In genomic region chr3:106072596-106072995, GRCh38 we compare ENCODE assay signal across 6 cellular contexts.
DNase-seq lines count a peak whose midpoint lies in the region; ATAC-seq, FAIRE-seq and TF ChIP-seq lines count a peak whose summit lies in the region.
"Not testable (repeated sequence)": the region's sequence is repeated elsewhere in the genome, so short reads cannot be mapped to it uniquely, and the experiment has no call there.

No MANE protein-coding gene starts in this region.

- H3K4me1 Mint-ChIP-seq in WTC11, neural progenitor cell: not testable (repeated sequence)

- not testable (repeated sequence) for H4K20me1 ChIP-seq in neural progenitor cell (ENCODE audit: low read depth)

- peaks cover 14% of the 10 kb centered on the region for H3K36me3 Mint-ChIP-seq in WTC11
- not testable (repeated sequence) for H3K36me3 Mint-ChIP-seq in neural progenitor cell

- not testable (repeated sequence) for H3K36me3 ChIP-seq in kidney (ENCODE audit: control insufficient read depth in 1 of 2, insufficient read depth in 2 of 2, low read length in 2 of 2); neural progenitor cell; pancreas

- not testable (repeated sequence) for TF ChIP-seq CTCF in WTC11 (IDR thresholded peaks at IDR 0.05); kidney (IDR thresholded peaks at IDR 0.05; ENCODE audit: borderline replicate concordance, extremely low read depth, insufficient read depth); neural progenitor cell (IDR thresholded peaks at IDR 0.05); pancreas (IDR thresholded peaks at IDR 0.05)

- not testable (repeated sequence) for H3K4me3 ChIP-seq in kidney (ENCODE audit: low read length in 2 of 2); neural progenitor cell; pancreas

- not testable (repeated sequence) for H2AFZ ChIP-seq in neural progenitor cell (replicated peaks)

- H3K79me2 ChIP-seq in neural progenitor cell (ENCODE audit: low read depth), result not testable (repeated sequence)

- not testable (repeated sequence) for H3K27ac Mint-ChIP-seq in WTC11
- peak overlapping the region; percentile 21 for H3K27ac Mint-ChIP-seq in neural progenitor cell

- H3K9me3 ChIP-seq in kidney (ENCODE audit: control insufficient read depth in 1 of 2, low read length in 2 of 2); neural progenitor cell (ENCODE audit: low read depth); pancreas: not testable (repeated sequence)

- H3K27ac ChIP-seq in kidney (ENCODE audit: low read depth in 2 of 2, low read length in 2 of 2); neural progenitor cell; pancreas: not testable (repeated sequence)

- peaks cover 29% of the 10 kb centered on the region for H3K9me3 Mint-ChIP-seq in WTC11
- peaks cover 15% of the 10 kb centered on the region for H3K9me3 Mint-ChIP-seq in neural progenitor cell

- not testable (repeated sequence) for H3K4me3 Mint-ChIP-seq in WTC11, neural progenitor cell

- intact Hi-C loops in kidney (cut with DNase I); pancreas (cut with DNase I): not testable (repeated sequence)

- not testable (repeated sequence) for H3K4me1 ChIP-seq in kidney (ENCODE audit: control insufficient read depth in 1 of 2, insufficient read depth in 1 of 2, low read depth in 1 of 2, low read length in 2 of 2); neural progenitor cell; pancreas

- not testable (repeated sequence) for H3F3A ChIP-seq in neural progenitor cell (ENCODE audit: low read depth)

- not testable (repeated sequence) for H3K27me3 Mint-ChIP-seq in WTC11 (ENCODE audit: low read depth); neural progenitor cell (ENCODE audit: insufficient read depth, low read depth)

- not testable (repeated sequence) for H3K27me3 ChIP-seq in neural progenitor cell, pancreas

- WGBS in pancreas, 2 donors, result 85 to 95% methylated on average over 3 of the region's 5 CpGs

- H3K9ac ChIP-seq in kidney (ENCODE audit: low read length in 2 of 2); neural progenitor cell: not testable (repeated sequence)

- FAIRE-seq in endometrium (lab: Jason Lieb, UNC) (peak; percentile 74), frontal cortex (lab: Jason Lieb, UNC) (peak; percentile 98), kidney (lab: Jason Lieb, UNC) (peak; percentile 92), pancreas (lab: Jason Lieb, UNC) (peak; percentile 5)

- DNase-seq in WTC11 (ENCODE audit: low spot score); frontal cortex (ENCODE audit: low spot score in 2 of 2); kidney; neural progenitor cell (ENCODE audit: low spot score); pancreas: not testable (repeated sequence)

- CTCF ChIA-PET in WTC11 (lab: Charles Lee), result not testable (repeated sequence)

- not testable (repeated sequence) for H3K4me2 ChIP-seq in neural progenitor cell

- not testable (repeated sequence) for ATAC-seq in WTC11, pancreas

- POLR2A ChIA-PET in WTC11 (lab: Charles Lee), result not testable (repeated sequence)

TF ChIP-seq in WTC11, 78 proteins besides CTCF, POLR2A, EP300 and RAD21:
- peak; percentile 96 for TF ChIP-seq HMGA2 (CRISPR knock-in tag; IDR thresholded peaks at IDR 0.05)
